13 cellular contexts compared by ENCODE assay signal in genomic region chr6:24549674-24550418, GRCh38. TPM values are rescaled to one million over a fixed set of nuclear protein-coding genes. Genes with fewer than 3 reads are reported as not detected.
DNase-seq lines count a peak whose midpoint lies in the region; ATAC-seq, FAIRE-seq and TF ChIP-seq lines count a peak whose summit lies in the region.
"Had no signal": no experiment of that assay in that cellular context is flagged by ENCODE, and none has a peak within 500 bp of the region (broad histone marks: within the 10 kb centered on the region; RNA-seq: fewer than 3 reads in every experiment).

No MANE protein-coding gene starts in this region.

- POLR2A ChIA-PET in HepG2 (lab: Yijun Ruan, JAX), result no interaction called here
- POLR2A ChIA-PET in K562 (lab: Yijun Ruan, JAX), result no interaction called here

- H3K36me3 ChIP-seq in HepG2 (replicated peaks in 1 of 2; ENCODE audit: control insufficient read depth in 1 of 2, insufficient read depth in 2 of 2, low read length in 2 of 2) (no peaks in the 10 kb centered on the region), right lobe of liver (no peaks in the 10 kb centered on the region), K562 (ENCODE audit: control insufficient read depth, insufficient read depth, low read length) (no peaks in the 10 kb centered on the region)

- in situ Hi-C loops in HepG2 (cut with HindIII; ENCODE audit: extremely low pct_ligation_motif_present, low pct_unique_long_range_greater_than_20kb), result no loop called here
- in situ Hi-C loops in K562 (cut with MboI), result no loop called here

- BruUV-seq in HepG2 (replicated peaks; lab: Mats Ljungman, UMichigan) (no TSS peak), K562 (replicated peaks; lab: Mats Ljungman, UMichigan) (no TSS peak)

- DNase-seq in HepG2 (ENCODE audit: low spot score) (peak; percentile 29), right lobe of liver (no peak), NCI-H2081 treated with DMSO at 0.1 percent for 48 hours (lab: John Stamatoyannopoulos, UW) (peak; percentile 27), K562 (ENCODE audit: extremely low read depth in 1 of 4, low spot score in 3 of 4) (no peak), T-helper 2 cell (no peak), globus pallidus (ENCODE audit: low spot score) (no peak)
- no peak for DNase-seq in stimulated activated CD4-positive, alpha-beta T cell treated with anti-CD3 and anti-CD28 coated beads, Interleukin-4, amount 100 ng/mL, for 24 hours
- DNase-seq: COR-L47, DMS79, HCEC 1CT, T-helper 9 cell had no signal

- intact Hi-C loops in HepG2 (cut with micrococcal nuclease; ENCODE audit: unreplicated experiment), result no loop called here
- intact Hi-C loops in right lobe of liver (cut with DNase I), result no loop called here
- intact Hi-C loops in K562 (cut with micrococcal nuclease), result no loop called here

- no peak overlapping the region for H3K27ac ChIP-seq in HepG2 (ENCODE audit: extremely low read length, insufficient read depth, low read length)
- H3K27ac ChIP-seq in right lobe of liver, result no peak overlapping the region
- H3K27ac ChIP-seq in K562 (ENCODE audit: extremely low read depth, low read depth, low read length), result no peak overlapping the region
- H3K27ac ChIP-seq: PC-9, SK-N-MC had no signal

- H3K9me1 ChIP-seq in K562 (ENCODE audit: control insufficient read depth, insufficient read depth, low read length), result peaks cover 3% of the 10 kb centered on the region

- TF ChIP-seq POLR2A in HepG2 (IDR thresholded peaks at IDR 0.05; ENCODE audit: insufficient read depth in 1 of 2, low read depth in 2 of 2, low read length in 2 of 2) (no peak), right lobe of liver (IDR thresholded peaks at IDR 0.05) (no peak), K562 (conservative IDR thresholded peaks at IDR 0.05) (no peak)

- CTCF ChIA-PET in HepG2 (lab: Yijun Ruan, JAX; ENCODE audit: low intra/inter-chr PET ratio, low total read pairs), result no interaction called here
- CTCF ChIA-PET in K562 (lab: Yijun Ruan, JAX; ENCODE audit: low intra/inter-chr PET ratio), result no interaction called here

- no peaks in the 10 kb centered on the region for H3K79me2 ChIP-seq in HepG2 (ENCODE audit: insufficient read depth, low read length)
- no peaks in the 10 kb centered on the region for H3K79me2 ChIP-seq in K562 (ENCODE audit: control insufficient read depth, insufficient read depth, low read length)

- H3K4me2 ChIP-seq in HepG2 (ENCODE audit: low read depth, low read length) (0 out of 2 replicates have a peak overlapping the region, but pooled peaks have one; percentile 6), K562 (ENCODE audit: insufficient read depth, low read length) (no peak overlapping the region)
- H3K4me2 ChIP-seq: PC-9 had no signal

- no peak overlapping the region for H2AFZ ChIP-seq in HepG2 (ENCODE audit: low read length)
- H2AFZ ChIP-seq in K562 (ENCODE audit: low read depth, low read length), result no peak overlapping the region
- H2AFZ ChIP-seq: PC-9 had no signal

- peak; percentile 63 for ATAC-seq in HepG2
- no peak for ATAC-seq in right lobe of liver
- ATAC-seq in K562, result no peak

- no peak overlapping the region for H3K4me3 ChIP-seq in HepG2 (replicated peaks in 1 of 3; ENCODE audit: insufficient read depth in 1 of 3, low read depth in 2 of 3, low read length in 3 of 3)
- no peak overlapping the region for H3K4me3 ChIP-seq in right lobe of liver
- H3K4me3 ChIP-seq in K562, result no peak overlapping the region
- H3K4me3 ChIP-seq: PC-9, SK-N-MC had no signal

- TF ChIP-seq EP300 in HepG2 (IDR thresholded peaks at IDR 0.05; ENCODE audit: low read depth in 2 of 2, low read length in 2 of 2), result no peak
- TF ChIP-seq EP300 in HepG2 (CRISPR knock-in tag; IDR thresholded peaks at IDR 0.05; ENCODE audit: borderline replicate concordance), result no peak
- TF ChIP-seq EP300 in K562 (IDR thresholded peaks at IDR 0.05; ENCODE audit: low read length), result no peak

- FAIRE-seq in HepG2 (lab: Jason Lieb, UNC) (no peak), K562 (lab: Jason Lieb, UNC) (no peak)

- whole genome bisulfite sequencing in HepG2 (ENCODE audit: low lambda C conversion rate), result 47% methylated on average over 13 of the region's 13 CpGs
- 68% methylated on average over 13 of the region's 13 CpGs for WGBS in right lobe of liver (ENCODE audit: insufficient coverage, low coverage, low lambda C conversion rate, missing lambda C conversion rate)
- 2% methylated on average over 13 of the region's 13 CpGs for WGBS in K562 (ENCODE audit: insufficient coverage, low coverage, missing lambda C conversion rate)

- no peak overlapping the region for H3K9ac ChIP-seq in HepG2 (ENCODE audit: insufficient read depth, low read depth, low read length)
- H3K9ac ChIP-seq in K562 (ENCODE audit: insufficient read depth in 1 of 2, low read depth in 2 of 2, low read length in 2 of 2), result no peak overlapping the region

- H3K9me3 ChIP-seq in HepG2 (ENCODE audit: low read length), result no peaks in the 10 kb centered on the region
- H3K9me3 ChIP-seq in right lobe of liver, result no peaks in the 10 kb centered on the region
- H3K9me3 ChIP-seq in K562 (replicated peaks; ENCODE audit: control insufficient read depth, insufficient read depth, low read depth, low read length), result no peaks in the 10 kb centered on the region

- TF ChIP-seq CTCF in HepG2 (CRISPR knock-in tag; IDR thresholded peaks at IDR 0.05) (no peak), right lobe of liver (IDR thresholded peaks at IDR 0.05) (no peak), K562 (IDR thresholded peaks at IDR 0.05 in 2 of 3, conservative IDR thresholded peaks at IDR 0.05 in 1 of 3; ENCODE audit: insufficient read depth in 2 of 3, low read depth in 1 of 3, low read length in 3 of 3) (no peak)

- TF ChIP-seq RAD21 in HepG2 (CRISPR knock-in tag; IDR thresholded peaks at IDR 0.05) (no peak), K562 (CRISPR knock-in tag; conservative IDR thresholded peaks at IDR 0.05 in 1 of 2, IDR thresholded peaks at IDR 0.05 in 1 of 2) (no peak)

- H3K27me3 ChIP-seq in HepG2 (ENCODE audit: control insufficient read depth in 1 of 2, insufficient read depth in 2 of 2, low read length in 2 of 2) (peaks cover 0 to 3% of the 10 kb centered on the region in 2 experiments; a peak in 2 of 5 replicates), right lobe of liver (no peaks in the 10 kb centered on the region), K562 (ENCODE audit: control insufficient read depth in 2 of 2, insufficient read depth in 2 of 2, low read length in 2 of 2) (peaks cover 36 to 50% of the 10 kb centered on the region in 2 experiments)

- H3K4me1 ChIP-seq in HepG2 (ENCODE audit: insufficient read depth, low read length), result peaks cover 31% of the 10 kb centered on the region
- no peaks in the 10 kb centered on the region for H3K4me1 ChIP-seq in right lobe of liver
- no peaks in the 10 kb centered on the region for H3K4me1 ChIP-seq in K562 (replicated peaks in 1 of 2; ENCODE audit: control insufficient read depth in 2 of 2, insufficient read depth in 2 of 2, low read length in 2 of 2)

- H4K20me1 ChIP-seq in HepG2 (ENCODE audit: insufficient read depth, low read length) (no peaks in the 10 kb centered on the region), K562 (replicated peaks; ENCODE audit: control insufficient read depth, insufficient read depth, low read length) (no peaks in the 10 kb centered on the region; the same call in 1 of the 2 replicates)

TF ChIP-seq in HepG2, 621 proteins besides CTCF, POLR2A, EP300 and RAD21 (continues in another document):
- no peak for TF ChIP-seq ZNF549 (CRISPR knock-in tag; IDR thresholded peaks at IDR 0.05)

RNA-seq across cellular contexts. Expression of gene ALDH5A1, which starts 55.1 kb away (rescaled TPM):
- 27.6 and 32.5 TPM in 2 replicates for total RNA-seq in HepG2 (2016; rRNA removed; fragmentation: Illumina TruSeq; extraction: Trizol)
- 12.0 and 12.4 TPM in 2 replicates for total RNA-seq in HepG2 (2016; cell fraction: cytosol; rRNA removed; fragmentation: Illumina TruSeq; extraction: Trizol; ENCODE audit: low read depth)
- 26.7 and 32.6 TPM in 2 replicates for total RNA-seq in HepG2 (2016; cell fraction: insoluble cytoplasmic fraction; rRNA removed; fragmentation: Illumina TruSeq; extraction: Trizol)
- total RNA-seq in HepG2 (2016; cell fraction: membrane; rRNA removed; fragmentation: Illumina TruSeq; extraction: Trizol), result 12.3 and 14.1 TPM in 2 replicates
- total RNA-seq in HepG2 (2016; cell fraction: nucleus; rRNA removed; fragmentation: Illumina TruSeq; extraction: Trizol), result 25.2 and 33.4 TPM in 2 replicates
- polyA plus RNA-seq in HepG2 (2011; rRNA removed), result 12.7 and 12.8 TPM in 2 replicates
- polyA plus RNA-seq in HepG2 (2011; cell fraction: cytosol; rRNA removed), result 7.6 and 9.9 TPM in 2 replicates
- polyA plus RNA-seq in HepG2 (2011; cell fraction: nucleus; rRNA removed), result 8.3 and 9.4 TPM in 2 replicates
- 13.6 and 17.2 TPM in 2 replicates for polyA plus RNA-seq in HepG2 (2012)
- polyA plus RNA-seq in HepG2 (2016; cell fraction: cytosol; fragmentation: Illumina TruSeq; extraction: Trizol; ENCODE audit: low read depth), result 1.6 and 1.9 TPM in 2 replicates
- 32.3 and 36.6 TPM in 2 replicates for polyA plus RNA-seq in HepG2 (2016; cell fraction: insoluble cytoplasmic fraction; fragmentation: Illumina TruSeq; extraction: Trizol; ENCODE audit: low read depth)
- polyA plus RNA-seq in HepG2 (2016; cell fraction: membrane; fragmentation: Illumina TruSeq; extraction: Trizol; ENCODE audit: low read depth), result 5.4 and 6.1 TPM in 2 replicates
- polyA plus RNA-seq in HepG2 (2016; cell fraction: nucleus; fragmentation: Illumina TruSeq; extraction: Trizol; ENCODE audit: insufficient read depth, low read depth), result 41.8 and 43.5 TPM in 2 replicates
- 12.3 and 17.3 TPM in 2 replicates for polyA minus RNA-seq in HepG2 (2011; rRNA and poly(A)+ RNA removed; ENCODE audit: low replicate concordance)
- 18.7 and 20.1 TPM in 2 replicates for polyA minus RNA-seq in HepG2 (2011; cell fraction: cytosol; rRNA and poly(A)+ RNA removed)
- polyA minus RNA-seq in HepG2 (2011; cell fraction: nucleus; rRNA and poly(A)+ RNA removed), result 11.3 and 17.3 TPM in 2 replicates
- total RNA-seq in right lobe of liver, result 10 to 100 TPM; 24.2 to 71.0 (median 47.2) TPM
- total RNA-seq in K562 (2011; cell fraction: chromatin; rRNA removed; ENCODE audit: low replicate concordance), result 7.0 and 9.4 TPM in 2 replicates
- 4.2 and 5.3 TPM in 2 replicates for total RNA-seq in K562 (2011; cell fraction: nucleolus; rRNA removed)
- 9.3 and 9.6 TPM in 2 replicates for total RNA-seq in K562 (2011; cell fraction: nucleoplasm; rRNA removed)
- total RNA-seq in K562 (2014; rRNA removed), result 8.6 and 12.0 TPM in 2 replicates
- 8.9 and 9.9 TPM in 2 replicates for total RNA-seq in K562 (2014; rRNA removed; fragmentation: Illumina TruSeq; extraction: Trizol)
- total RNA-seq in K562 (2015; rRNA removed; fragmentation: Illumina TruSeq; extraction: Trizol), result 11.4 and 11.9 TPM in 2 replicates
- 19.7 and 20.5 TPM in 2 replicates for total RNA-seq in K562 (2021)
- polyA plus RNA-seq in K562 (2011; rRNA removed), result 5.2 and 9.5 TPM in 2 replicates
- polyA plus RNA-seq in K562 (2011; cell fraction: cytosol; rRNA removed), result 3.3 and 6.7 TPM in 2 replicates
- polyA plus RNA-seq in K562 (2011; cell fraction: nucleus; rRNA removed), result 5.2 and 8.1 TPM in 2 replicates
- 15.6 and 20.1 TPM in 2 replicates for polyA plus RNA-seq in K562 (2012)
- polyA plus RNA-seq in K562 (2014; fragmentation: Illumina TruSeq; extraction: Trizol), result 14.4 and 16.1 TPM in 2 replicates
- polyA plus RNA-seq in K562 (2014; fragmentation: Nextera tagmentation; extraction: Ambion mirVana), result 1 to 10 TPM; 2.2 to 3.4 TPM
- polyA plus RNA-seq in K562 (2014; rRNA removed), result 12.7 and 12.8 TPM in 2 replicates
- polyA minus RNA-seq in K562 (2011; rRNA and poly(A)+ RNA removed), result 5.8 and 10.9 TPM in 2 replicates
- polyA minus RNA-seq in K562 (2011; cell fraction: cytosol; rRNA and poly(A)+ RNA removed), result 6.6 and 10.3 TPM in 2 replicates
- 2.3 and 2.6 TPM in 2 replicates for polyA minus RNA-seq in K562 (2011; cell fraction: nucleus; rRNA and poly(A)+ RNA removed)

Comparison
In these comparisons a context has a peak if more than half of its experiments do, and no peak if none do; other contexts are left out.
1. DNase-seq: peak in HepG2 (single experiment) and NCI-H2081 treated with DMSO at 0.1 percent for 48 hours (single experiment); none in right lobe of liver (0 of 3), K562 (0 of 4), stimulated activated CD4-positive, alpha-beta T cell treated with anti-CD3 and anti-CD28 coated beads, Interleukin-4, amount 100 ng/mL, for 24 hours (single experiment), T-helper 2 cell (0 of 5) and globus pallidus (single experiment).
2. Of the 241 proteins assayed by ChIP-seq in both HepG2 and K562: peak only in HepG2: CEBPG; only in K562: none; in both: CEBPB; in neither: 239.